In genomic region chr13:46383383-46383782, GRCh38 we compare ENCODE assay signal across 23 cellular contexts. TPM values are rescaled to one million over a fixed set of nuclear protein-coding genes. Genes with fewer than 3 reads are reported as not detected.
DNase-seq lines count a peak whose midpoint lies in the region; ATAC-seq, FAIRE-seq and TF ChIP-seq lines count a peak whose summit lies in the region.
"Had no signal": no experiment of that assay in that cellular context is flagged by ENCODE, and none has a peak within 500 bp of the region (broad histone marks: within the 10 kb centered on the region; RNA-seq: fewer than 3 reads in every experiment).

No MANE protein-coding gene starts in this region.

- no peak for DNase-seq in activated naive CD8-positive, alpha-beta T cell treated with anti-CD3 and anti-CD28 coated beads, Interleukin-2, amount 50 U/mL, for 24 hours
- DNase-seq in activated naive CD8-positive, alpha-beta T cell treated with anti-CD3 and anti-CD28 coated beads for 36 hours, result no peak
- no peak for DNase-seq in GM12878 (ENCODE audit: low read depth, low spot score)
- DNase-seq in GM03348 (ENCODE audit: low spot score), result no peak
- DNase-seq in right atrium auricular region (ENCODE audit: low spot score), result no peak
- no peak for DNase-seq in tibial artery
- DNase-seq: activated CD4-positive, alpha-beta T cell treated with anti-CD3 and anti-CD28 coated beads, Interleukin-2, amount 50 U/mL, for 1 hour; activated CD8-positive, alpha-beta memory T cell treated with anti-CD3 and anti-CD28 coated beads, Interleukin-2, amount 50 U/mL, for 48 hours; activated gamma-delta T cell; amniotic stem cell; erythroblast; MG63; NCI-H2029; NCI-H69; upper lobe of left lung had no signal

- peak overlapping the region; percentile 95 for H3K4me2 ChIP-seq in GM12878 (ENCODE audit: control insufficient read depth, insufficient read depth)
- H3K4me2 ChIP-seq: neural progenitor cell had no signal

- peaks cover 37% of the 10 kb centered on the region for H3K27me3 Mint-ChIP-seq in activated naive CD8-positive, alpha-beta T cell treated with anti-CD3 and anti-CD28 coated beads, Interleukin-2, amount 50 U/mL, for 24 hours
- peaks cover 38% of the 10 kb centered on the region for H3K27me3 Mint-ChIP-seq in activated naive CD8-positive, alpha-beta T cell treated with anti-CD3 and anti-CD28 coated beads for 36 hours

- H3K27me3 ChIP-seq in GM12878 (replicated peaks in 1 of 2; ENCODE audit: control insufficient read depth in 2 of 2, insufficient read depth in 2 of 2, low read length in 1 of 2), result no peaks in the 10 kb centered on the region
- peaks cover 0 to 7% of the 10 kb centered on the region in 2 donors for H3K27me3 ChIP-seq in right atrium auricular region
- peaks cover 0 to 21% of the 10 kb centered on the region in 2 donors for H3K27me3 ChIP-seq in tibial artery

- RAD21 ChIA-PET in GM12878 (lab: Charles Lee; ENCODE audit: unreplicated experiment), result interaction anchor here (0.9 to 2.6 kb wide), 3 partner anchors 8 to 208 kb away, joined by 3 to 9 read pairs (median 4); no protein-coding TSS in a partner anchor

- no peak for TF ChIP-seq CTCF in GM12878 (IDR thresholded peaks at IDR 0.05 in 2 of 3, conservative IDR thresholded peaks at IDR 0.05 in 1 of 3; ENCODE audit: control insufficient read depth in 2 of 3, extremely low read depth in 1 of 3, insufficient read depth in 1 of 3, low read depth in 3 of 3, low read length in 3 of 3)
- TF ChIP-seq CTCF in right atrium auricular region (IDR thresholded peaks at IDR 0.05), result no peak
- no peak for TF ChIP-seq CTCF in tibial artery (IDR thresholded peaks at IDR 0.05)

- no peaks in the 10 kb centered on the region for H3K9me3 ChIP-seq in KOPT-K1 (ENCODE audit: insufficient read depth, low read length, poor library complexity, severe bottlenecking)
- H3K9me3 ChIP-seq in GM12878 (replicated peaks; ENCODE audit: control insufficient read depth, insufficient read depth, low read length), result no peaks in the 10 kb centered on the region
- no peaks in the 10 kb centered on the region for H3K9me3 ChIP-seq in right atrium auricular region
- no peaks in the 10 kb centered on the region for H3K9me3 ChIP-seq in tibial artery
- H3K9me3 ChIP-seq: gastroesophageal sphincter, MG63, upper lobe of left lung had no signal

- peak overlapping the region; percentile 44 for H3K27ac ChIP-seq in KOPT-K1 (ENCODE audit: low read depth, low read length, poor library complexity, severe bottlenecking)
- H3K27ac ChIP-seq in GM12878 (ENCODE audit: control insufficient read depth, insufficient read depth), result peak overlapping the region; percentile 85
- no peak overlapping the region for H3K27ac ChIP-seq in right atrium auricular region
- no peak overlapping the region for H3K27ac ChIP-seq in tibial artery
- H3K27ac ChIP-seq: cardiac muscle cell, gastroesophageal sphincter, neural progenitor cell, upper lobe of left lung had no signal

- POLR2A ChIA-PET in GM12878 (lab: Charles Lee), result no interaction called here

- H3K4me3 ChIP-seq in GM12878 (peak overlapping the region; percentile 49), right atrium auricular region (no peak overlapping the region), tibial artery (no peak overlapping the region)
- H3K4me3 ChIP-seq: cardiac muscle cell, gastroesophageal sphincter, MG63, neural progenitor cell, upper lobe of left lung had no signal

- TF ChIP-seq EP300 in GM12878 (IDR thresholded peaks at IDR 0.05; ENCODE audit: borderline replicate concordance in 1 of 2, control insufficient read depth in 1 of 2, low read depth in 2 of 2, low read length in 2 of 2), result no peak

- no peak for TF ChIP-seq POLR2A in GM12878 (IDR thresholded peaks at IDR 0.05; ENCODE audit: low read depth, low read length)

- intact Hi-C loops in GM12878 (cut with micrococcal nuclease; ENCODE audit: unreplicated experiment) (loop anchor here (10.0 kb wide), 1 partner anchor 71 kb away; no protein-coding TSS in a partner anchor), tibial artery (cut with DNase I; ENCODE audit: low total_unique reads) (no loop called here)

- no peak for TF ChIP-seq RAD21 in GM12878 (IDR thresholded peaks at IDR 0.05; ENCODE audit: insufficient read depth, low read depth, low read length)

- SMC1A ChIA-PET in GM12878 (lab: Charles Lee; ENCODE audit: uncharacterized antibody, unreplicated experiment), result interaction anchor here (0.9 to 6.5 kb wide), 3 partner anchors 9 to 688 kb away, joined by 3 to 55 read pairs (median 3); no protein-coding TSS in a partner anchor

- H3K79me2 ChIP-seq in GM12878 (ENCODE audit: control insufficient read depth, insufficient read depth, low read length), result peaks cover 94% of the 10 kb centered on the region

- BruUV-seq in GM12878 (replicated peaks; lab: Mats Ljungman, UMichigan), result no TSS peak

- H3K36me3 Mint-ChIP-seq in activated naive CD8-positive, alpha-beta T cell treated with anti-CD3 and anti-CD28 coated beads, Interleukin-2, amount 50 U/mL, for 24 hours (ENCODE audit: low read depth), result no peaks in the 10 kb centered on the region
- no peaks in the 10 kb centered on the region for H3K36me3 Mint-ChIP-seq in activated naive CD8-positive, alpha-beta T cell treated with anti-CD3 and anti-CD28 coated beads for 36 hours
- H3K36me3 Mint-ChIP-seq: neural progenitor cell; stimulated activated effector memory CD8-positive, alpha-beta T cell treated with anti-CD3 and anti-CD28 coated beads, Interleukin-12 subunit alpha, Interleukin-12 subunit beta, amount 100 ng/mL, for 72 hours had no signal

- peak overlapping the region; percentile 34 for H3K27ac Mint-ChIP-seq in activated naive CD8-positive, alpha-beta T cell treated with anti-CD3 and anti-CD28 coated beads, Interleukin-2, amount 50 U/mL, for 24 hours
- H3K27ac Mint-ChIP-seq in activated naive CD8-positive, alpha-beta T cell treated with anti-CD3 and anti-CD28 coated beads for 36 hours, result no peak overlapping the region
- H3K27ac Mint-ChIP-seq: neural progenitor cell; stimulated activated effector memory CD8-positive, alpha-beta T cell treated with anti-CD3 and anti-CD28 coated beads, Interleukin-12 subunit alpha, Interleukin-12 subunit beta, amount 100 ng/mL, for 72 hours had no signal

- H2AFZ ChIP-seq in GM12878 (ENCODE audit: control insufficient read depth, low read depth, low read length), result no peak overlapping the region
- H2AFZ ChIP-seq: neural progenitor cell had no signal

- in situ Hi-C loops in GM12878 (cut with MboI), result no loop called here

- H3K36me3 ChIP-seq in KOPT-K1 (ENCODE audit: insufficient read depth, low read length) (no peaks in the 10 kb centered on the region), GM12878 (ENCODE audit: control insufficient read depth in 2 of 2, insufficient read depth in 2 of 2, low read length in 1 of 2) (no peaks in the 10 kb centered on the region; a peak in 1 of 4 replicates), right atrium auricular region (no peaks in the 10 kb centered on the region), tibial artery (no peaks in the 10 kb centered on the region)
- H3K36me3 ChIP-seq: cardiac muscle cell, gastroesophageal sphincter, MG63, neural progenitor cell, upper lobe of left lung had no signal

- H3K4me1 Mint-ChIP-seq in activated naive CD8-positive, alpha-beta T cell treated with anti-CD3 and anti-CD28 coated beads, Interleukin-2, amount 50 U/mL, for 24 hours, result peaks cover 14% of the 10 kb centered on the region
- H3K4me1 Mint-ChIP-seq in activated naive CD8-positive, alpha-beta T cell treated with anti-CD3 and anti-CD28 coated beads for 36 hours, result peaks cover 10% of the 10 kb centered on the region

- no peak for ATAC-seq in activated naive CD8-positive, alpha-beta T cell treated with anti-CD3 and anti-CD28 coated beads, Interleukin-2, amount 50 U/mL, for 24 hours
- ATAC-seq in GM12878 (peak; percentile 6), HG02884 (IDR thresholded peaks at IDR 0.05; ENCODE audit: unreplicated experiment) (no peak)
- ATAC-seq: gastroesophageal sphincter; stimulated activated effector memory CD8-positive, alpha-beta T cell treated with anti-CD3 and anti-CD28 coated beads, Interleukin-12 subunit alpha, Interleukin-12 subunit beta, amount 100 ng/mL, for 72 hours had no signal

- H3K9ac ChIP-seq in GM12878 (ENCODE audit: control insufficient read depth, insufficient read depth, low read length), result peak overlapping the region; percentile 87
- H3K9ac ChIP-seq: neural progenitor cell had no signal

- no peaks in the 10 kb centered on the region for H4K20me1 ChIP-seq in GM12878 (ENCODE audit: control insufficient read depth, insufficient read depth)

- H3K4me1 ChIP-seq in GM12878 (ENCODE audit: control insufficient read depth, insufficient read depth, low read length) (peaks cover 38% of the 10 kb centered on the region), right atrium auricular region (peaks cover 0 to 10% of the 10 kb centered on the region in 2 donors), tibial artery (peaks cover 0 to 16% (median 12%) of the 10 kb centered on the region in 4 donors)
- H3K4me1 ChIP-seq: neural progenitor cell had no signal

- CTCF ChIA-PET in GM12878 (lab: Yijun Ruan, JAX), result interaction anchor here (0.6 to 0.9 kb wide), 2 partner anchors 12 to 44 kb away, joined by 3 to 5 read pairs; no protein-coding TSS in a partner anchor

- H3K4me3 Mint-ChIP-seq in activated naive CD8-positive, alpha-beta T cell treated with anti-CD3 and anti-CD28 coated beads, Interleukin-2, amount 50 U/mL, for 24 hours, result peak overlapping the region; percentile 12
- no peak overlapping the region for H3K4me3 Mint-ChIP-seq in activated naive CD8-positive, alpha-beta T cell treated with anti-CD3 and anti-CD28 coated beads for 36 hours
- H3K4me3 Mint-ChIP-seq: neural progenitor cell; stimulated activated effector memory CD8-positive, alpha-beta T cell treated with anti-CD3 and anti-CD28 coated beads, Interleukin-12 subunit alpha, Interleukin-12 subunit beta, amount 100 ng/mL, for 72 hours had no signal

- FAIRE-seq in GM12878 (lab: Jason Lieb, UNC), result peak; percentile 13
- FAIRE-seq: HTR-8/SVneo had no signal

- no peaks in the 10 kb centered on the region for H3K9me3 Mint-ChIP-seq in activated naive CD8-positive, alpha-beta T cell treated with anti-CD3 and anti-CD28 coated beads, Interleukin-2, amount 50 U/mL, for 24 hours
- no peaks in the 10 kb centered on the region for H3K9me3 Mint-ChIP-seq in activated naive CD8-positive, alpha-beta T cell treated with anti-CD3 and anti-CD28 coated beads for 36 hours
- H3K9me3 Mint-ChIP-seq: neural progenitor cell; stimulated activated effector memory CD8-positive, alpha-beta T cell treated with anti-CD3 and anti-CD28 coated beads, Interleukin-12 subunit alpha, Interleukin-12 subunit beta, amount 100 ng/mL, for 72 hours had no signal

RNA-seq across cellular contexts. Expression of gene RUBCNL, which starts 3.7 kb away (rescaled TPM):
- 1 to 10 TPM; 1.1 to 1.9 TPM for total RNA-seq in activated naive CD8-positive, alpha-beta T cell treated with anti-CD3 and anti-CD28 coated beads for 36 hours
- 61.1 and 62.6 TPM in 2 replicates for total RNA-seq in GM12878 (2013; cell fraction: nucleolus; rRNA removed)
- total RNA-seq in GM12878 (2014; rRNA removed), result 49.5 and 51.9 TPM in 2 replicates
- total RNA-seq in GM12878 (2014; rRNA removed; fragmentation: Illumina TruSeq; extraction: Trizol), result 37.2 and 38.6 TPM in 2 replicates
- total RNA-seq in GM12878 (2021), result 39.2 and 41.8 TPM in 2 replicates
- polyA plus RNA-seq in GM12878 (2011; ENCODE audit: low read depth), result 43.1 TPM
- polyA plus RNA-seq in GM12878 (2011; rRNA removed), result 0.48 and 0.71 TPM in 2 replicates
- polyA plus RNA-seq in GM12878 (2011; cell fraction: cytosol; rRNA removed), result 0.58 and 0.92 TPM in 2 replicates
- 2.0 and 2.3 TPM in 2 replicates for polyA plus RNA-seq in GM12878 (2011; cell fraction: nucleus; rRNA removed)
- 48.4 and 49.8 TPM in 2 replicates for polyA plus RNA-seq in GM12878 (2012)
- 39.2 and 43.0 TPM in 2 replicates for polyA plus RNA-seq in GM12878 (2014; fragmentation: Illumina TruSeq; extraction: Trizol)
- 10 to 100 TPM; 21.4 to 28.5 TPM for polyA plus RNA-seq in GM12878 (2014; fragmentation: Nextera tagmentation; extraction: Ambion mirVana)
- 33.2 and 36.3 TPM in 2 replicates for polyA plus RNA-seq in GM12878 (2014; rRNA removed)
- 10 to 100 TPM; 42.4 to 45.0 TPM for polyA plus RNA-seq in GM12878 (2016; fragmentation: Nextera tagmentation; extraction: Ambion mirVana)
- 2.2 and 2.3 TPM in 2 replicates for polyA minus RNA-seq in GM12878 (2011; rRNA and poly(A)+ RNA removed)
- 0.52 and 0.67 TPM in 2 replicates for polyA minus RNA-seq in GM12878 (2011; cell fraction: cytosol; rRNA and poly(A)+ RNA removed)
- 0.48 and 1.5 TPM in 2 replicates for polyA minus RNA-seq in GM12878 (2011; cell fraction: nucleus; rRNA and poly(A)+ RNA removed)
- 1 to 10 TPM in 1 of 2 donors, under 1 TPM in 1; 0.59 to 1.5 TPM for total RNA-seq in right atrium auricular region
- polyA plus RNA-seq: AG04450 had no signal

Comparison
In these comparisons a context has a peak if more than half of its experiments do, and no peak if none do; other contexts are left out.
1. H3K27ac ChIP-seq: peak in KOPT-K1 (single experiment) and GM12878 (single experiment); none in right atrium auricular region (0 of 2) and tibial artery (0 of 2).
2. RNA of gene RUBCNL, which starts 3.7 kb away (total RNA-seq): 37.2 to 62.6 TPM in GM12878; 1.1 to 1.9 TPM in activated naive CD8-positive, alpha-beta T cell treated with anti-CD3 and anti-CD28 coated beads for 36 hours and 0.59 to 1.5 TPM in right atrium auricular region; every median in the first group is over 10 times any median in the second.